Comparison of ENCODE assay signal across 20 cellular contexts in the genomic region with DNA sequence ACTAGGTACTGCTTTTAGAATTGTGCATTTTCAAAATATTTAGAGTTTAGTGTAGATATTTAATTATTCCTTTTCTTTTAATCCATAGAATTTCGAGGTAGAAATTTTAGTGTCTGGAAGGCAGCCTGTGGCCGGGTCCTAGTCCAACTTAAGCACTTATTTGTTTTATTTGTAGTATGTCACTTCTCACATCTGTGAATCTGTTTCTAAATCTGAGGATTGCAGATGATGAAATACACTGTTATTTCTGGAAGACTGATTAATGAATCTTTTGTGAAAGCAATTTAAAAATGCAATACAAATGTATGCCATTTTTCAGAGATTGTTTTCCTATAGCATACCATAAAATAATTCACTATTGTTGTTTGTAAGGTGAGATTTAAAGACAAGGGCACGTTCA.
A peak's percentile ranks its signal among the peaks of the same experiment; 100 is the strongest.
DNase-seq lines count a peak whose midpoint lies in the region; ATAC-seq and TF ChIP-seq lines count a peak whose summit lies in the region.
"Had no signal": no experiment of that assay in that cellular context is flagged by ENCODE, and none has a peak within 500 bp of the region (broad histone marks: within the 10 kb centered on the region; RNA-seq: fewer than 3 reads in every experiment).

No MANE protein-coding gene starts in this region.

- H3K9ac ChIP-seq in adipocyte (ENCODE audit: low read length) = no peak overlapping the region
- H3K9ac ChIP-seq: BLaER1 treated with 17β-estradiol and CSF1 and Interleukin-3, amounts not matched to agents 10 nM and 100 nM had no signal

- H3K27me3 ChIP-seq in adipocyte (replicated peaks; ENCODE audit: control insufficient read depth, insufficient read depth, low read length) (no peaks in the 10 kb centered on the region), hepatocyte (no peaks in the 10 kb centered on the region)
- H3K27me3 ChIP-seq: BE2C; BLaER1 treated with 17β-estradiol and CSF1 and Interleukin-3, amounts not matched to agents 10 nM and 100 nM had no signal

- H3K9me2 ChIP-seq in hepatocyte (replicated peaks; ENCODE audit: insufficient read depth) = no peaks in the 10 kb centered on the region

- 78% methylated on average over 3 of the region's 3 CpGs for WGBS in hepatocyte (ENCODE audit: low lambda C conversion rate, missing lambda C conversion rate)

- H3K36me3 ChIP-seq in adipocyte (ENCODE audit: control insufficient read depth, insufficient read depth, low read length, severe bottlenecking) (no peaks in the 10 kb centered on the region), hepatocyte (replicated peaks; ENCODE audit: insufficient read depth, low read depth) (no peaks in the 10 kb centered on the region)
- H3K36me3 ChIP-seq: BE2C; BLaER1 treated with 17β-estradiol and CSF1 and Interleukin-3, amounts not matched to agents 10 nM and 100 nM had no signal

- peak; percentile 47 for DNase-seq in AG10803 (ENCODE audit: low read depth)
- DNase-seq in adipocyte (ENCODE audit: low read depth) = peak; percentile 47
- peak; percentile 54 for DNase-seq in fibroblast of gingiva (ENCODE audit: low read depth)
- peak; percentile 35 for DNase-seq in fibroblast of villous mesenchyme (ENCODE audit: low read depth)
- no peak for DNase-seq in activated CD4-positive, alpha-beta T cell treated with anti-CD3 and anti-CD28 coated beads, Interleukin-2, amount 50 U/mL, for 1 hour
- DNase-seq in substantia nigra (lab: John Stamatoyannopoulos, UW) = no peak
- no peak for DNase-seq in hepatocyte (ENCODE audit: low spot score)
- DNase-seq: AML-193; BE2C; CD4-positive, alpha-beta T cell; CD8-positive, alpha-beta memory T cell; DMS 273 treated with DMSO at 0.1 percent for 48 hours; DMS79; EL; GF-D8; H7; HCEC 1CT had no signal

- H3K4me2 ChIP-seq in hepatocyte = no peak overlapping the region
- H3K4me2 ChIP-seq: BLaER1 treated with 17β-estradiol and CSF1 and Interleukin-3, amounts not matched to agents 10 nM and 100 nM had no signal

- H3K4me3 ChIP-seq in AG10803 (ENCODE audit: low read length) = no peak overlapping the region
- no peak overlapping the region for H3K4me3 ChIP-seq in adipocyte (ENCODE audit: low read length)
- H3K4me3 ChIP-seq in fibroblast of villous mesenchyme (ENCODE audit: low read depth, low read length) = no peak overlapping the region
- H3K4me3 ChIP-seq in hepatocyte = no peak overlapping the region
- H3K4me3 ChIP-seq: BLaER1 treated with 17β-estradiol and CSF1 and Interleukin-3, amounts not matched to agents 10 nM and 100 nM had no signal

- H3K4me1 ChIP-seq in adipocyte (ENCODE audit: control insufficient read depth, insufficient read depth, low read length) (peaks cover 30% of the 10 kb centered on the region), hepatocyte (ENCODE audit: insufficient read depth) (no peaks in the 10 kb centered on the region)
- H3K4me1 ChIP-seq: BE2C; BLaER1 treated with 17β-estradiol and CSF1 and Interleukin-3, amounts not matched to agents 10 nM and 100 nM had no signal

- H2AFZ ChIP-seq in hepatocyte = no peak overlapping the region

- no peaks in the 10 kb centered on the region for H4K20me1 ChIP-seq in hepatocyte (ENCODE audit: insufficient read depth, poor library complexity, severe bottlenecking)
- H4K20me1 ChIP-seq: BLaER1 treated with 17β-estradiol and CSF1 and Interleukin-3, amounts not matched to agents 10 nM and 100 nM had no signal

- H3K27ac ChIP-seq in substantia nigra (ENCODE audit: low read depth, low read length, poor library complexity, severe bottlenecking) (no peak overlapping the region), hepatocyte (no peak overlapping the region)
- H3K27ac ChIP-seq: 22Rv1; BLaER1 treated with 17β-estradiol and CSF1 and Interleukin-3, amounts not matched to agents 10 nM and 100 nM had no signal

- H3K9me3 ChIP-seq in adipocyte (ENCODE audit: control insufficient read depth, low read length) (no peaks in the 10 kb centered on the region), hepatocyte (ENCODE audit: low read depth) (no peaks in the 10 kb centered on the region)
- H3K9me3 ChIP-seq: BE2C had no signal

- ATAC-seq in HG02840 (IDR thresholded peaks at IDR 0.05; ENCODE audit: low FRiP score, unreplicated experiment) = no peak

- TF ChIP-seq CTCF in AG10803 (conservative IDR thresholded peaks at IDR 0.05; ENCODE audit: low read length) = no peak
- no peak for TF ChIP-seq CTCF in fibroblast of villous mesenchyme (IDR thresholded peaks at IDR 0.05; ENCODE audit: insufficient read depth, low read depth, low read length)
- TF ChIP-seq CTCF in hepatocyte (IDR thresholded peaks at IDR 0.05; ENCODE audit: poor library complexity) = no peak

- H3K79me2 ChIP-seq in hepatocyte = no peaks in the 10 kb centered on the region

Comparison
In these comparisons a context has a peak if more than half of its experiments do, and no peak if none do; other contexts are left out.
1. DNase-seq: peak in AG10803 (single experiment), adipocyte (single experiment), fibroblast of gingiva (single experiment) and fibroblast of villous mesenchyme (single experiment); none in activated CD4-positive, alpha-beta T cell treated with anti-CD3 and anti-CD28 coated beads, Interleukin-2, amount 50 U/mL, for 1 hour (single experiment), substantia nigra (0 of 49) and hepatocyte (single experiment).